ENCODE assay signal across 10 cellular contexts in the genomic region with DNA sequence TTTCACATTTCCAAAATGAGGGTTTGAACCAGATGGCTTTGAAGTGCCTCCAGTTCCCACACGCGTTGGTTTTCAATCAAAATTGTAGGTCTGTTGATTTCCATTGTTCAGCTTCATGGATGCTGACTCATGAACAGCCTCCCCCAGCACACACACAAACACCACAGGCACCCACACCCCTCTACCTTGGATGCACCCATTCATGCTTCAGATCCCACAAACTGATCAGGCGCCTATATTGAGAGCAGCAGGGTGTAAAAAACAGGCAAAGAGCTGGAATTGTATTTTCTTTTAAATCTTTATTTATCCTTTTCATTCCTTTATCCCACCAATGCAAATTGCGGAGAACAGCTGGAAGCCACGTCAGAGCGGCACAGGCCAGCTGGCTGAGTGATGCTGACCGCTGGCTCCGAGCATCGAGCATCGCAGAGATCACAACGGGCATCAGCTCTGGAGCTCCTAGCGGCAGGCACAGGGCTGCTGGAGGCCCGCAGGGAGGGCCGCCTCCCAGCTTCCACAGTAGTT. TPM values are rescaled to one million over a fixed set of nuclear protein-coding genes. Genes with fewer than 3 reads are reported as not detected.
A peak's percentile ranks its signal among the peaks of the same experiment; 100 is the strongest.
DNase-seq lines count a peak whose midpoint lies in the region; ATAC-seq and TF ChIP-seq lines count a peak whose summit lies in the region.
"Had no signal": no experiment of that assay in that cellular context is flagged by ENCODE, and none has a peak within 500 bp of the region (broad histone marks: within the 10 kb centered on the region; RNA-seq: fewer than 3 reads in every experiment).

No MANE protein-coding gene starts in this region.

- TF ChIP-seq CTCF in endothelial cell (IDR thresholded peaks at IDR 0.05; ENCODE audit: unreplicated experiment) = no peak
- no peak for TF ChIP-seq CTCF in osteoblast (IDR thresholded peaks at IDR 0.05; ENCODE audit: extremely low read depth, low read depth, low read length)

- no peaks in the 10 kb centered on the region for H3K36me3 ChIP-seq in osteoblast (ENCODE audit: insufficient read depth, low read length)
- H3K36me3 ChIP-seq: WERI-Rb-1 had no signal

- peaks cover 3% of the 10 kb centered on the region for H3K27me3 Mint-ChIP-seq in T-helper 2 cell treated with Interferon-gamma antibody and Interleukin-4, amounts not matched to agents 5 μg/mL and 100 μg/mL, for 36 hours (ENCODE audit: low read depth)
- peaks cover 13% of the 10 kb centered on the region for H3K27me3 Mint-ChIP-seq in endothelial cell (ENCODE audit: unreplicated experiment)
- no peaks in the 10 kb centered on the region for H3K27me3 Mint-ChIP-seq in stimulated activated naive CD8-positive, alpha-beta T cell treated with anti-CD3 and anti-CD28 coated beads, Interleukin-15, amount 100 ng/mL, for 72 hours

- no peaks in the 10 kb centered on the region for H3K27me3 ChIP-seq in osteoblast (ENCODE audit: insufficient read depth, low read length)

- peak overlapping the region; percentile 54 for H3K4me3 Mint-ChIP-seq in T-helper 2 cell treated with Interferon-gamma antibody and Interleukin-4, amounts not matched to agents 5 μg/mL and 100 μg/mL, for 36 hours
- H3K4me3 Mint-ChIP-seq in endothelial cell (ENCODE audit: unreplicated experiment) = peak overlapping the region; percentile 59
- no peak overlapping the region for H3K4me3 Mint-ChIP-seq in stimulated activated naive CD8-positive, alpha-beta T cell treated with anti-CD3 and anti-CD28 coated beads, Interleukin-15, amount 100 ng/mL, for 72 hours

- no peak for ATAC-seq in HG03097 (IDR thresholded peaks at IDR 0.05; ENCODE audit: low FRiP score, unreplicated experiment)
- no peak for ATAC-seq in stimulated activated naive CD8-positive, alpha-beta T cell treated with anti-CD3 and anti-CD28 coated beads, Interleukin-15, amount 100 ng/mL, for 72 hours
- ATAC-seq in HG02870 (IDR thresholded peaks at IDR 0.05; ENCODE audit: unreplicated experiment) = no peak

- H3K79me2 ChIP-seq in osteoblast (ENCODE audit: insufficient read depth, low read length) = no peaks in the 10 kb centered on the region

- H2AFZ ChIP-seq in osteoblast (ENCODE audit: low read length) = no peak overlapping the region

- peak overlapping the region; percentile 95 for H3K27ac Mint-ChIP-seq in T-helper 2 cell treated with Interferon-gamma antibody and Interleukin-4, amounts not matched to agents 5 μg/mL and 100 μg/mL, for 36 hours
- H3K27ac Mint-ChIP-seq in endothelial cell (ENCODE audit: unreplicated experiment) = peak overlapping the region; percentile 81
- H3K27ac Mint-ChIP-seq in stimulated activated naive CD8-positive, alpha-beta T cell treated with anti-CD3 and anti-CD28 coated beads, Interleukin-15, amount 100 ng/mL, for 72 hours = peak overlapping the region in 1 of 2 donors; percentile 79

- no peak overlapping the region for H3K27ac ChIP-seq in osteoblast (ENCODE audit: low read depth, low read length)
- H3K27ac ChIP-seq: WERI-Rb-1 had no signal

- H3K4me1 ChIP-seq in osteoblast (ENCODE audit: insufficient read depth, low read length) = peaks cover 23% of the 10 kb centered on the region

- H3K9me3 ChIP-seq in osteoblast (ENCODE audit: low read depth, low read length) = no peaks in the 10 kb centered on the region

- no peaks in the 10 kb centered on the region for H3K9me3 Mint-ChIP-seq in T-helper 2 cell treated with Interferon-gamma antibody and Interleukin-4, amounts not matched to agents 5 μg/mL and 100 μg/mL, for 36 hours
- H3K9me3 Mint-ChIP-seq in endothelial cell (ENCODE audit: unreplicated experiment) = no peaks in the 10 kb centered on the region
- H3K9me3 Mint-ChIP-seq in stimulated activated naive CD8-positive, alpha-beta T cell treated with anti-CD3 and anti-CD28 coated beads, Interleukin-15, amount 100 ng/mL, for 72 hours = no peaks in the 10 kb centered on the region

- H3K4me1 Mint-ChIP-seq in T-helper 2 cell treated with Interferon-gamma antibody and Interleukin-4, amounts not matched to agents 5 μg/mL and 100 μg/mL, for 36 hours (ENCODE audit: low read depth) = peaks cover 61% of the 10 kb centered on the region
- H3K4me1 Mint-ChIP-seq in endothelial cell (ENCODE audit: unreplicated experiment) = peaks cover 70% of the 10 kb centered on the region
- peaks cover 54% of the 10 kb centered on the region for H3K4me1 Mint-ChIP-seq in stimulated activated naive CD8-positive, alpha-beta T cell treated with anti-CD3 and anti-CD28 coated beads, Interleukin-15, amount 100 ng/mL, for 72 hours

- H3K4me2 ChIP-seq in osteoblast (ENCODE audit: insufficient read depth, low read length) = no peak overlapping the region

- peaks cover 4% of the 10 kb centered on the region for H3K36me3 Mint-ChIP-seq in T-helper 2 cell treated with Interferon-gamma antibody and Interleukin-4, amounts not matched to agents 5 μg/mL and 100 μg/mL, for 36 hours (ENCODE audit: low read depth)
- peaks cover 17% of the 10 kb centered on the region for H3K36me3 Mint-ChIP-seq in endothelial cell (ENCODE audit: low read depth, unreplicated experiment)

- peak; percentile 26 for DNase-seq in T-helper 2 cell treated with Interferon-gamma antibody and Interleukin-4, amounts not matched to agents 5 μg/mL and 100 μg/mL, for 36 hours (ENCODE audit: low spot score)
- DNase-seq in T-helper 2 cell (no peak), OCI-M1 (lab: John Stamatoyannopoulos, UW) (peak; percentile 33), endothelial cell (ENCODE audit: low spot score) (no peak), osteoblast (ENCODE audit: insufficient read length, low spot score, missing footprints) (peak; percentile 81)
- no peak for DNase-seq in stimulated activated naive CD8-positive, alpha-beta T cell treated with anti-CD3 and anti-CD28 coated beads, Interleukin-15, amount 100 ng/mL, for 72 hours
- DNase-seq: mammary epithelial cell, WERI-Rb-1 had no signal

- no peak overlapping the region for H3K4me3 ChIP-seq in osteoblast (ENCODE audit: insufficient read depth, low read length)

- H4K20me1 ChIP-seq in osteoblast (ENCODE audit: insufficient read depth, low read length) = no peaks in the 10 kb centered on the region

RNA-seq across cellular contexts. Expression of a gene that starts 29.3 kb away (rescaled TPM):
- total RNA-seq in endothelial cell (ENCODE audit: unreplicated experiment) (40.4 TPM), osteoblast (18.8 and 25.3 TPM in 2 replicates)

Comparison
In these comparisons a context has a peak if more than half of its experiments do, and no peak if none do; other contexts are left out.
1. DNase-seq: peak in T-helper 2 cell treated with Interferon-gamma antibody and Interleukin-4, amounts not matched to agents 5 μg/mL and 100 μg/mL, for 36 hours (single experiment), OCI-M1 (single experiment) and osteoblast (single experiment); none in T-helper 2 cell (0 of 5), endothelial cell (single experiment) and stimulated activated naive CD8-positive, alpha-beta T cell treated with anti-CD3 and anti-CD28 coated beads, Interleukin-15, amount 100 ng/mL, for 72 hours (0 of 2).
2. H3K4me3 Mint-ChIP-seq: peak in T-helper 2 cell treated with Interferon-gamma antibody and Interleukin-4, amounts not matched to agents 5 μg/mL and 100 μg/mL, for 36 hours (single experiment) and endothelial cell (single experiment); none in stimulated activated naive CD8-positive, alpha-beta T cell treated with anti-CD3 and anti-CD28 coated beads, Interleukin-15, amount 100 ng/mL, for 72 hours (0 of 2).